In the genomic region with DNA sequence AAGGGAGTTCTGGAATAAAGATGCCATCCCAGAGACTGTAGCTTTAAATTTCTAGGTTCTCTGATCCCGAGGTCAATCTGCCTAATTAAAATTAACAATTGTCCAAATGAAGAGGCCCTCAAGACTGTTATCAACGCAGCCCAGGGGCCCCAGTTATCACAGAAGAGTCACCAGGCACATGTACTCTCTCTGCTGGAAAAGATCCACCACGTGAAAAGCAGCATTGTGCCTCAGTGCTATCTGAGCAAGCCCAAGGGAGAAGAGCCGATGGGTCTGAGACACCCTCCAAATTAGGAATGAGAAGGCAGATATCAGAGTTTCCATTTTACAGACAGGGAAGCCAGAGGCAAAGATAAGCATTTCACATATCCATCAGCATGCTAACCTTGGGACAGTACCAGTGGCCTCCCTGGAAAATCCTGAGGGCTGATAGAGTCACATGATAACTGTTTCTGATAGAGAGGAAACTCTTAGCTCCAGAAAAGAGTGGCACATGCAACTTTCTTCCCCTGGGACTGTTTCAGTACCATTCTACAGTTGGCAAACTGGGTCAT, we compare ENCODE assay signal across 17 cellular contexts. TPM values are rescaled to one million over a fixed set of nuclear protein-coding genes. Genes with fewer than 3 reads are reported as not detected.
A peak's percentile ranks its signal among the peaks of the same experiment; 100 is the strongest.
DNase-seq lines count a peak whose midpoint lies in the region; ATAC-seq, FAIRE-seq and TF ChIP-seq lines count a peak whose summit lies in the region.
"Had no signal": no experiment of that assay in that cellular context is flagged by ENCODE, and none has a peak within 500 bp of the region (broad histone marks: within the 10 kb centered on the region; RNA-seq: fewer than 3 reads in every experiment).

No MANE protein-coding gene starts in this region.

- 87% methylated on average over 4 of the region's 4 CpGs; no CpG with 5 or more reads in 1 of the 2 experiments for WGBS in H1 (ENCODE audit: extremely low coverage in 1 of 2, insufficient coverage in 1 of 2, insufficient read length in 1 of 2, insufficient replicate concordance in 2 of 2, low coverage in 1 of 2, low lambda C conversion rate in 2 of 2, missing lambda C conversion rate in 1 of 2), 2 experiments
- no CpG with 5 or more reads among the region's 4 CpGs for WGBS in trophoblast cell (ENCODE audit: extremely low coverage, insufficient coverage, insufficient read length)

- no peak for TF ChIP-seq EP300 in H1 (IDR thresholded peaks at IDR 0.05; ENCODE audit: borderline replicate concordance in 1 of 2, low read depth in 2 of 2, low read length in 2 of 2)

- no peak overlapping the region for H3K18ac ChIP-seq in H1 (ENCODE audit: extremely low read depth, low read length)
- no peak overlapping the region for H3K18ac ChIP-seq in trophoblast cell (ENCODE audit: low read length)

- DNase-seq in right atrium auricular region (ENCODE audit: low spot score) (peak; percentile 54), cardiac septum (ENCODE audit: low spot score) (no peak), H1 (ENCODE audit: low read depth in 1 of 2, low spot score in 2 of 2) (no peak), trophoblast cell (peak in 1 of 2 donors; percentile 47), DMS 273 treated with DMSO at 0.1 percent for 48 hours (lab: John Stamatoyannopoulos, UW) (no peak), cortex of kidney (lab: John Stamatoyannopoulos, UW) (no peak)
- DNase-seq: activated CD4-positive, alpha-beta T cell treated with anti-CD3 and anti-CD28 coated beads for 4 hours; activated gamma-delta T cell; amygdala; CD4-positive, CD25-positive, alpha-beta regulatory T cell; foreskin melanocyte; NCI-H526; ovary; small intestine; stimulated activated CD4-positive, alpha-beta T cell treated with anti-CD3 and anti-CD28 coated beads, Interleukin-4, amount 100 ng/mL, for 24 hours had no signal

- no peak overlapping the region; the same call in 1 of the 2 replicates for H2AK5ac ChIP-seq in H1 (ENCODE audit: low read depth, low read length)
- H2AK5ac ChIP-seq in trophoblast cell (ENCODE audit: low read length) = no peak overlapping the region

- H2BK12ac ChIP-seq in H1 (ENCODE audit: low read depth, low read length) (no peak overlapping the region), trophoblast cell (ENCODE audit: low read length) (peak overlapping the region; percentile 12)

- no peak overlapping the region for H3K4ac ChIP-seq in H1 (replicated peaks; ENCODE audit: insufficient read length, low read depth, low read length)
- no peak overlapping the region for H3K4ac ChIP-seq in trophoblast cell (ENCODE audit: low read depth, low read length)

- H3K23ac ChIP-seq in H1 (ENCODE audit: insufficient read length) (no peak overlapping the region), trophoblast cell (ENCODE audit: low read length) (no peak overlapping the region)

- H4K5ac ChIP-seq in H1 (ENCODE audit: insufficient read length, low read depth, low read length) = no peak overlapping the region

- TF ChIP-seq RAD21 in H1 (IDR thresholded peaks at IDR 0.05 in 1 of 2, conservative IDR thresholded peaks at IDR 0.05 in 1 of 2; ENCODE audit: low read depth in 2 of 2, low read length in 2 of 2) = no peak

- H3K79me2 ChIP-seq in H1 (ENCODE audit: control insufficient read depth in 1 of 2, insufficient read depth in 2 of 2, low read length in 2 of 2) (no peaks in the 10 kb centered on the region), trophoblast cell (ENCODE audit: control insufficient read depth, insufficient read depth, low read length, poor library complexity) (peaks cover 7% of the 10 kb centered on the region)

- CTCF ChIA-PET in H1 (lab: Charles Lee; ENCODE audit: partially characterized antibody) = no interaction called here

- no peaks in the 10 kb centered on the region for H4K20me1 ChIP-seq in H1 (replicated peaks in 1 of 2; ENCODE audit: control insufficient read depth in 1 of 2, insufficient read depth in 2 of 2, low read length in 2 of 2)

- H4K8ac ChIP-seq in H1 (ENCODE audit: extremely low read depth, insufficient read depth, low read length) (no peak overlapping the region), trophoblast cell (ENCODE audit: low read depth, low read length) (no peak overlapping the region)

- H3K79me1 ChIP-seq in H1 (ENCODE audit: low read depth, low read length) (no peaks in the 10 kb centered on the region; the same call in 1 of the 2 replicates), trophoblast cell (ENCODE audit: low read length) (peaks cover 35% of the 10 kb centered on the region)

- H2BK120ac ChIP-seq in H1 (replicated peaks; ENCODE audit: low read depth, low read length) (no peak overlapping the region), trophoblast cell (ENCODE audit: insufficient read depth, low read length, poor library complexity) (no peak overlapping the region)

- H3K56ac ChIP-seq in H1 (replicated peaks; ENCODE audit: insufficient read length, low read depth, low read length) = no peak overlapping the region

- TF ChIP-seq POLR2A in H1 (IDR thresholded peaks at IDR 0.05; ENCODE audit: control extremely low read depth in 1 of 2, low read depth in 2 of 2, low read length in 2 of 2) = no peak

- FAIRE-seq in H1 (lab: Jason Lieb, UNC) = no peak
- FAIRE-seq: small intestine had no signal

- H4K12ac ChIP-seq in trophoblast cell (ENCODE audit: low read depth, low read length) = no peak overlapping the region

- no peaks in the 10 kb centered on the region for H3K9me3 ChIP-seq in right atrium auricular region
- H3K9me3 ChIP-seq in H1 (ENCODE audit: insufficient read depth in 2 of 2, low read depth in 1 of 2, low read length in 1 of 2) = no peaks in the 10 kb centered on the region
- H3K9me3 ChIP-seq in trophoblast cell (ENCODE audit: insufficient read depth, low read depth, low read length) = no peaks in the 10 kb centered on the region
- H3K9me3 ChIP-seq: ovary had no signal

- POLR2A ChIA-PET in H1 (lab: Charles Lee; ENCODE audit: partially characterized antibody) = interaction anchor here (1.3 to 1.7 kb wide), 2 partner anchors 9 to 14 kb away, joined by 3 to 5 read pairs; no protein-coding TSS in a partner anchor

- intact Hi-C loops in cardiac septum (cut with DNase I) = no loop called here

- peaks cover 2% of the 10 kb centered on the region for H3K36me3 ChIP-seq in right atrium auricular region
- H3K36me3 ChIP-seq in H1 (ENCODE audit: control insufficient read depth in 2 of 4, insufficient read depth in 4 of 4, low read length in 3 of 4) = 0 out of 8 replicates have a peak, but pooled peaks cover 0 to 5% (median 2%) of the 10 kb centered on the region in 4 experiments
- peaks cover 11 to 16% of the 10 kb centered on the region in 2 experiments for H3K36me3 ChIP-seq in trophoblast cell (ENCODE audit: control insufficient read depth in 1 of 2, insufficient read depth in 2 of 2, low read length in 2 of 2)
- H3K36me3 ChIP-seq: ovary had no signal

- no peak overlapping the region for H2BK20ac ChIP-seq in H1 (ENCODE audit: low read length)

- H3K4me2 ChIP-seq in H1 (ENCODE audit: insufficient read depth in 1 of 2, low read depth in 2 of 2, low read length in 2 of 2) (no peak overlapping the region), trophoblast cell (ENCODE audit: low read length) (no peak overlapping the region)

- H3K4me3 ChIP-seq in right atrium auricular region (no peak overlapping the region), H1 (ENCODE audit: extremely low read depth in 1 of 4, insufficient read depth in 2 of 4, low read depth in 3 of 4, low read length in 4 of 4) (no peak overlapping the region), trophoblast cell (ENCODE audit: low read depth, low read length) (no peak overlapping the region)
- H3K4me3 ChIP-seq: ovary had no signal

- no peak overlapping the region for H2BK5ac ChIP-seq in H1 (ENCODE audit: low read depth, low read length)
- peak overlapping the region; percentile 36 for H2BK5ac ChIP-seq in trophoblast cell (ENCODE audit: low read depth, low read length, poor library complexity)

- ATAC-seq in GM21786 (IDR thresholded peaks at IDR 0.05; ENCODE audit: unreplicated experiment) (no peak), GM21526 (IDR thresholded peaks at IDR 0.05; ENCODE audit: low FRiP score, unreplicated experiment) (no peak)

- H3K9ac ChIP-seq in H1 (replicated peaks in 1 of 4; ENCODE audit: extremely low read depth in 1 of 4, low read depth in 3 of 4, low read length in 3 of 4) (no peak overlapping the region), trophoblast cell (ENCODE audit: low read length) (no peak overlapping the region)

- H3K27me3 ChIP-seq in right atrium auricular region (no peaks in the 10 kb centered on the region), H1 (replicated peaks in 1 of 4; ENCODE audit: control insufficient read depth in 3 of 4, extremely low read depth in 1 of 4, insufficient read depth in 3 of 4, low read length in 3 of 4) (no peaks in the 10 kb centered on the region), trophoblast cell (ENCODE audit: insufficient read depth, low read length) (no peaks in the 10 kb centered on the region)
- H3K27me3 ChIP-seq: ovary had no signal

- peak overlapping the region; percentile 66 to 83 for H3K27ac ChIP-seq in right atrium auricular region
- 0 out of 2 replicates have a peak overlapping the region, but pooled peaks have one; percentile 6 for H3K27ac ChIP-seq in H1 (ENCODE audit: low read depth, low read length)
- H3K27ac ChIP-seq in trophoblast cell (ENCODE audit: low read depth, low read length) = no peak overlapping the region
- H3K27ac ChIP-seq: ovary had no signal

- peaks cover 0 to 86% of the 10 kb centered on the region in 2 donors for H3K4me1 ChIP-seq in right atrium auricular region
- peaks cover 18 to 36% (median 25%) of the 10 kb centered on the region in 4 experiments for H3K4me1 ChIP-seq in H1 (replicated peaks in 1 of 4; ENCODE audit: control insufficient read depth in 3 of 4, insufficient read depth in 4 of 4, low read length in 3 of 4)
- H3K4me1 ChIP-seq in trophoblast cell (ENCODE audit: control insufficient read depth in 1 of 2, insufficient read depth in 2 of 2, low read length in 2 of 2) = peaks cover 32 to 44% of the 10 kb centered on the region in 2 experiments

- H2AFZ ChIP-seq in H1 (ENCODE audit: low read length) (no peak overlapping the region), trophoblast cell (ENCODE audit: insufficient read depth, low read length, poor library complexity) (no peak overlapping the region)

- 0 out of 2 replicates have a peak overlapping the region, but pooled peaks have one; percentile 0 for H2BK15ac ChIP-seq in H1 (ENCODE audit: low read length)

- H4K91ac ChIP-seq in H1 (replicated peaks; ENCODE audit: insufficient read length, low read length) = no peak overlapping the region
- H4K91ac ChIP-seq in trophoblast cell (ENCODE audit: low read depth, low read length) = no peak overlapping the region

- no peaks in the 10 kb centered on the region for H3K23me2 ChIP-seq in H1 (ENCODE audit: low read depth, low read length)

- H3K14ac ChIP-seq in H1 (ENCODE audit: insufficient read length) (no peak overlapping the region), trophoblast cell (ENCODE audit: low read length) (peak overlapping the region; percentile 73)

- TF ChIP-seq CTCF in right atrium auricular region (IDR thresholded peaks at IDR 0.05) = no peak
- no peak for TF ChIP-seq CTCF in H1 (IDR thresholded peaks at IDR 0.05; ENCODE audit: control extremely low read depth in 1 of 3, insufficient read depth in 1 of 3, low read depth in 1 of 3, low read length in 3 of 3)

RNA-seq across cellular contexts. Expression of a gene that starts 55.5 kb away (rescaled TPM):
- total RNA-seq in right atrium auricular region (100 to 1,000 TPM in 1 of 2 donors, 10 to 100 TPM in 1; 84.0 to 182 TPM), cardiac septum (180 TPM)
- 251 and 268 TPM in 2 replicates for total RNA-seq in H1 (2021; fragmentation: NEBNext Ultra II Directional; extraction: Animal tissue kit (Norgen Biotek cat#: 25700))
- polyA plus RNA-seq in H1 (2011; rRNA removed) = 101 and 166 TPM in 2 replicates
- 165 TPM for polyA plus RNA-seq in H1 (2011; cell fraction: cytosol; rRNA removed)
- 201 TPM for polyA plus RNA-seq in H1 (2011; cell fraction: nucleus; rRNA removed)
- polyA plus RNA-seq in H1 (2012, experiment 1 of 2) = 128 to 150 TPM (median 139 TPM) in 4 replicates
- 74.9 TPM for polyA plus RNA-seq in H1 (2012, experiment 2 of 2)
- polyA plus RNA-seq in H1 (2013, experiment 1 of 2) = 153 TPM
- polyA plus RNA-seq in H1 (2013, experiment 2 of 2) = 169 TPM
- polyA minus RNA-seq in H1 (2011; rRNA and poly(A)+ RNA removed) = 192 and 250 TPM in 2 replicates
- polyA minus RNA-seq in H1 (2011; cell fraction: cytosol; rRNA and poly(A)+ RNA removed) = 114 TPM
- polyA minus RNA-seq in H1 (2011; cell fraction: nucleus; rRNA and poly(A)+ RNA removed) = 84.4 TPM
- polyA plus RNA-seq in trophoblast cell (2013) = 121 and 127 TPM in 2 replicates
